8 cellular contexts compared by ENCODE assay signal in the genomic region with DNA sequence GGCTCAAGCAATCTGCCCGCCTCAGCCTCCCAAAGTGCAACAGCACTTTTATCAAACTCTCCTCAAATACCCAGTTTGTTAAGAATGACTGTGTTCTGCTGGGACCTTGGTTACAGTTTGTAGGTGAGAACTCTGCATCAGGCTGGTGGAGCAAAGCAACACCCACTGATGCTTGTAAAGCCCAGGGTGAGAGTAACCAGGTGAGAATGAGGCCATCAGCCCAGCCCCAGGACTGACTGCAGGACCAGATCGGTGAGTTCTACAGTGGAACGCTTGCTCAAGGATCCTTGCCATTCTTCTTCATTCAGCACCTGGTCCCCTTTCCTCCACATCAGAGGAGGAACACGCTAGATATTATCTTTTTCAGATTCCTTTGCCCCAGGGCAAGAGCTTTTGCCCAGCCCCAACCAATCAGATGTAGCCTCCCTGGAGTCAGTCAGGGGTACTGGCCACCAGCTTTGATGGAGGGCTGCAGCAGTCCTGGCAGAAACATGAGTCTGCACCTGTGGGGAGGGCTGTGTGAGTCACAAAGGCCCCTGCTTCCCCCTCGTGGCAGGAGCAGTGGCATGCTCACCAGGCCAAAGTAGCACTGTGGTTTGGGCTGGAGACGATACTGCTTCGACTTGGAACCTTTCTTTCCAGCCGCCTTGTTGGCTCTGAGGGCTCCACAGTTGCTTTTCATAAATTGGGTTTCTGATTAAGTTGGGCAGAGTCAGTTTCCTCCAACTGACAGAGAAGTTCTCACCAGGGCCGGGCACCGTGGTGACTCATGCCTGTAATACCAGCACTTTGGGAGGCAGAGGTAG. TPM values are rescaled to one million over a fixed set of nuclear protein-coding genes. Genes with fewer than 3 reads are reported as not detected.
DNase-seq lines count a peak whose midpoint lies in the region; ATAC-seq and TF ChIP-seq lines count a peak whose summit lies in the region.

No MANE protein-coding gene starts in this region.

- H3K79me2 ChIP-seq in smooth muscle cell (ENCODE audit: low read depth) = no peaks in the 10 kb centered on the region

- TF ChIP-seq CTCF in left ventricle myocardium inferior (IDR thresholded peaks at IDR 0.05; ENCODE audit: borderline replicate concordance) (peak; percentile 60), smooth muscle cell (IDR thresholded peaks at IDR 0.05; ENCODE audit: borderline replicate concordance, insufficient read depth, poor library complexity, severe bottlenecking) (peak; percentile 32), testis (IDR thresholded peaks at IDR 0.05) (no peak)

- peaks cover 27% of the 10 kb centered on the region for H3K4me1 ChIP-seq in left ventricle myocardium inferior
- H3K4me1 ChIP-seq in smooth muscle cell (ENCODE audit: low read depth) = peaks cover 5% of the 10 kb centered on the region
- H3K4me1 ChIP-seq in testis = peaks cover 18% of the 10 kb centered on the region

- intact Hi-C loops in left ventricle myocardium inferior (cut with micrococcal nuclease) = no loop called here
- intact Hi-C loops in testis (cut with DNase I; ENCODE audit: low total_unique reads) = no loop called here

- no peaks in the 10 kb centered on the region for H4K20me1 ChIP-seq in smooth muscle cell (ENCODE audit: low read depth)

- DNase-seq in GM03348 (ENCODE audit: low spot score) (peak; percentile 56), SK-N-DZ (ENCODE audit: low spot score) (peak; percentile 80), left ventricle myocardium inferior (peak; percentile 24), smooth muscle cell (lab: John Stamatoyannopoulos, UW; ENCODE audit: unreplicated experiment) (no peak), NCI-H2171 treated with DMSO at 0.1 percent for 48 hours (lab: John Stamatoyannopoulos, UW) (no peak), testis (no peak)
- peak; percentile 76 for DNase-seq in activated naive CD4-positive, alpha-beta T cell treated with Interleukin-2 at 50 U/mL for 16 hours

- H3K27ac ChIP-seq in left ventricle myocardium inferior (replicated peaks) = peak overlapping the region; percentile 30
- H3K27ac ChIP-seq in smooth muscle cell (ENCODE audit: low read depth) = no peak overlapping the region
- no peak overlapping the region for H3K27ac ChIP-seq in testis

- no peak for TF ChIP-seq POLR2A in testis (IDR thresholded peaks at IDR 0.05)

- no peak overlapping the region for H3K9ac ChIP-seq in smooth muscle cell (ENCODE audit: low read depth)

- ATAC-seq in HG03159 (IDR thresholded peaks at IDR 0.05; ENCODE audit: unreplicated experiment) = peak; percentile 51

- H3K4me3 ChIP-seq in left ventricle myocardium inferior (no peak overlapping the region), smooth muscle cell (no peak overlapping the region), testis (no peak overlapping the region)

- H3K27me3 ChIP-seq in left ventricle myocardium inferior (ENCODE audit: low read depth) = no peaks in the 10 kb centered on the region
- H3K27me3 ChIP-seq in smooth muscle cell (ENCODE audit: low read depth) = no peaks in the 10 kb centered on the region
- H3K27me3 ChIP-seq in testis = no peaks in the 10 kb centered on the region

- peaks cover 12% of the 10 kb centered on the region for H3F3A ChIP-seq in smooth muscle cell (ENCODE audit: low read depth)

- no peak overlapping the region for H2AFZ ChIP-seq in smooth muscle cell (ENCODE audit: low read depth)

- H3K9me3 ChIP-seq in left ventricle myocardium inferior (replicated peaks) = no peaks in the 10 kb centered on the region
- H3K9me3 ChIP-seq in smooth muscle cell (replicated peaks; ENCODE audit: low read depth) = no peaks in the 10 kb centered on the region
- no peaks in the 10 kb centered on the region for H3K9me3 ChIP-seq in testis

- H3K4me2 ChIP-seq in smooth muscle cell = no peak overlapping the region

- H3K36me3 ChIP-seq in left ventricle myocardium inferior (no peaks in the 10 kb centered on the region), smooth muscle cell (ENCODE audit: low read depth) (no peaks in the 10 kb centered on the region), testis (ENCODE audit: low read depth, missing control alignments) (no peaks in the 10 kb centered on the region)

- 28% methylated on average over 10 of the region's 10 CpGs for WGBS in smooth muscle cell (ENCODE audit: low lambda C conversion rate)
- 56 to 60% methylated on average over 10 of the region's 10 CpGs for WGBS in testis, 2 donors

RNA-seq across cellular contexts. Expression of a gene that starts 3.5 kb away (rescaled TPM):
- polyA plus RNA-seq in SK-N-DZ (2014; cell fraction: cytosol; rRNA removed) = 100 and 104 TPM in 2 replicates
- polyA plus RNA-seq in SK-N-DZ (2014; cell fraction: nucleus; rRNA removed) = 37.9 and 46.3 TPM in 2 replicates
- 47.3 TPM for total RNA-seq in left ventricle myocardium inferior
- total RNA-seq in smooth muscle cell = 111 and 124 TPM in 2 replicates
- 297 and 333 TPM in 2 replicates for polyA plus RNA-seq in smooth muscle cell
- 100 to 1,000 TPM; 101 to 146 TPM for total RNA-seq in testis
- 117 TPM for polyA plus RNA-seq in testis (ENCODE audit: insufficient read depth, low read depth, low replicate concordance)

RNA-seq across cellular contexts. Expression of a gene that starts 49.1 kb away (rescaled TPM):
- polyA plus RNA-seq in SK-N-DZ (2014; cell fraction: cytosol; rRNA removed) = 7.9 and 12.8 TPM in 2 replicates
- 21.1 and 22.6 TPM in 2 replicates for polyA plus RNA-seq in SK-N-DZ (2014; cell fraction: nucleus; rRNA removed)
- total RNA-seq in left ventricle myocardium inferior = 1.5 TPM
- total RNA-seq in smooth muscle cell = 41.4 and 48.8 TPM in 2 replicates
- 37.4 and 47.7 TPM in 2 replicates for polyA plus RNA-seq in smooth muscle cell
- 100 to 1,000 TPM; 134 to 136 TPM for total RNA-seq in testis
- polyA plus RNA-seq in testis (ENCODE audit: insufficient read depth, low read depth, low replicate concordance) = 57.3 TPM

RNA-seq across cellular contexts. Expression of a gene that starts 56.1 kb away (rescaled TPM):
- 0.12 and 0.17 TPM in 2 replicates for polyA plus RNA-seq in SK-N-DZ (2014; cell fraction: cytosol; rRNA removed)
- 2.7 and 4.9 TPM in 2 replicates for polyA plus RNA-seq in SK-N-DZ (2014; cell fraction: nucleus; rRNA removed)
- total RNA-seq in left ventricle myocardium inferior (0.19 TPM), smooth muscle cell (6.1 and 7.0 TPM in 2 replicates), testis (1 to 10 TPM in 1 of 2 donors, under 1 TPM in 1; 0.87 to 1.2 TPM)
- polyA plus RNA-seq in smooth muscle cell (4.3 and 11.6 TPM in 2 replicates), testis (ENCODE audit: insufficient read depth, low read depth, low replicate concordance) (0.86 TPM)

Comparison
In these comparisons a context has a peak if more than half of its experiments do, and no peak if none do; other contexts are left out.
1. DNase-seq: peak in GM03348 (single experiment), SK-N-DZ (single experiment), activated naive CD4-positive, alpha-beta T cell treated with Interleukin-2 at 50 U/mL for 16 hours (single experiment) and left ventricle myocardium inferior (single experiment); none in smooth muscle cell (single experiment), NCI-H2171 treated with DMSO at 0.1 percent for 48 hours (single experiment) and testis (single experiment).
2. CTCF ChIP-seq: peak in left ventricle myocardium inferior (single experiment) and smooth muscle cell (single experiment); none in testis (0 of 3).
3. RNA of a gene that starts 49.1 kb away (total RNA-seq): 134 to 136 TPM in testis and 41.4 to 48.8 TPM in smooth muscle cell; 1.5 TPM in left ventricle myocardium inferior (single experiment); every median in the first group is over 10 times any median in the second.